Comparison of ENCODE assay signal across 10 cellular contexts in genomic region chr2:7010376-7010775, GRCh38.
DNase-seq lines count a peak whose midpoint lies in the region; ATAC-seq and TF ChIP-seq lines count a peak whose summit lies in the region.
"Had no signal": no experiment of that assay in that cellular context is flagged by ENCODE, and none has a peak within 500 bp of the region (broad histone marks: within the 10 kb centered on the region; RNA-seq: fewer than 3 reads in every experiment).

No MANE protein-coding gene starts in this region.

- no peaks in the 10 kb centered on the region for H3K36me3 Mint-ChIP-seq in H9 (ENCODE audit: insufficient read depth in 1 of 3, low read depth in 3 of 3)
- H3K36me3 Mint-ChIP-seq in brain: peaks cover 10% of the 10 kb centered on the region
- H3K36me3 Mint-ChIP-seq in progenitor cell of endocrine pancreas (ENCODE audit: insufficient read depth): peaks cover 5% of the 10 kb centered on the region

- H3K23me2 ChIP-seq in H9 (ENCODE audit: insufficient read length, low read depth, low read length, poor library complexity, severe bottlenecking): no peaks in the 10 kb centered on the region

- no peak overlapping the region for H3K4me2 ChIP-seq in H9 (ENCODE audit: insufficient read depth, insufficient read length, low read length)

- H4K8ac ChIP-seq in H9 (replicated peaks; ENCODE audit: insufficient read length, low read depth, low read length): no peak overlapping the region

- H3K4me1 Mint-ChIP-seq in H9: peaks cover 7 to 14% of the 10 kb centered on the region in 2 experiments
- H3K4me1 Mint-ChIP-seq in brain: peaks cover 93% of the 10 kb centered on the region
- peaks cover 10% of the 10 kb centered on the region for H3K4me1 Mint-ChIP-seq in progenitor cell of endocrine pancreas (ENCODE audit: low read depth)

- H2BK15ac ChIP-seq in H9 (ENCODE audit: low read depth, low read length): no peak overlapping the region

- no peak overlapping the region for H4K5ac ChIP-seq in H9 (ENCODE audit: insufficient read length, low read depth, low read length)

- no peak overlapping the region for H3K14ac ChIP-seq in H9 (ENCODE audit: insufficient read depth, low read length)

- H3K4me3 Mint-ChIP-seq in H9 (no peak overlapping the region), brain (peak overlapping the region in 1 of 5 experiments; percentile 24), progenitor cell of endocrine pancreas (ENCODE audit: low read depth) (no peak overlapping the region)

- H3K27ac ChIP-seq in H9 (ENCODE audit: insufficient read length, low read depth, low read length): no peak overlapping the region
- H3K27ac ChIP-seq in subcutaneous abdominal adipose tissue (ENCODE audit: low read depth, low read length): peak overlapping the region; percentile 58

- no peaks in the 10 kb centered on the region for H3K79me2 ChIP-seq in H9 (ENCODE audit: insufficient read depth, low read length)

- H2BK20ac ChIP-seq in H9 (ENCODE audit: low read depth, low read length, poor library complexity, severe bottlenecking): no peak overlapping the region

- H3K4me3 ChIP-seq in subcutaneous abdominal adipose tissue (ENCODE audit: low read depth in 1 of 5, low read length in 5 of 5): no peak overlapping the region

- H2BK5ac ChIP-seq in H9 (ENCODE audit: insufficient read length, low read length): no peak overlapping the region

- TF ChIP-seq CTCF in H9 (conservative IDR thresholded peaks at IDR 0.05): no peak
- TF ChIP-seq CTCF in brain (conservative IDR thresholded peaks at IDR 0.05): no peak
- TF ChIP-seq CTCF in progenitor cell of endocrine pancreas (IDR thresholded peaks at IDR 0.05; ENCODE audit: unreplicated experiment): no peak

- H4K91ac ChIP-seq in H9 (ENCODE audit: insufficient read length, low read depth, low read length): no peak overlapping the region

- H2BK120ac ChIP-seq in H9 (ENCODE audit: low read depth, low read length, poor library complexity, severe bottlenecking): no peak overlapping the region

- peaks cover 3% of the 10 kb centered on the region; the same call in 1 of the 2 replicates for H3K4me1 ChIP-seq in H9 (ENCODE audit: insufficient read depth, low read length)
- peaks cover 21 to 79% (median 60%) of the 10 kb centered on the region in 5 donors for H3K4me1 ChIP-seq in subcutaneous abdominal adipose tissue (ENCODE audit: control insufficient read depth in 5 of 5, insufficient read depth in 5 of 5, low read length in 5 of 5)

- no peaks in the 10 kb centered on the region for H4K20me1 ChIP-seq in H9 (ENCODE audit: control insufficient read depth, insufficient read depth, insufficient read length)

- H3K27ac Mint-ChIP-seq in H9 (peak overlapping the region in 2 of 3 experiments; percentile 6 to 65; a peak in 2 of 7 replicates), brain (peak overlapping the region in 4 of 5 experiments; percentile 26 to 89 (median 82)), progenitor cell of endocrine pancreas (no peak overlapping the region)

- H3K9me3 ChIP-seq in H9 (ENCODE audit: control insufficient read depth, low read depth, low read length) (no peaks in the 10 kb centered on the region), subcutaneous abdominal adipose tissue (ENCODE audit: control insufficient read depth in 5 of 5, low read length in 5 of 5) (no peaks in the 10 kb centered on the region)

- H3K79me1 ChIP-seq in H9 (ENCODE audit: insufficient read depth, low read depth, low read length, poor library complexity, severe bottlenecking): no peaks in the 10 kb centered on the region

- no peak overlapping the region for H3K23ac ChIP-seq in H9 (ENCODE audit: insufficient read length, low read depth, low read length)

- H3K9ac ChIP-seq in H9 (ENCODE audit: extremely low read depth, insufficient read length, low read length): no peak overlapping the region
- no peak overlapping the region for H3K9ac ChIP-seq in subcutaneous abdominal adipose tissue (ENCODE audit: low read length in 5 of 5)

- no peak for DNase-seq in H9
- peak; percentile 56 to 73 for DNase-seq in lung microvascular endothelial cell (ENCODE audit: low read depth in 2 of 2)
- no peak for DNase-seq in progenitor cell of endocrine pancreas (ENCODE audit: low spot score, unreplicated experiment)
- DNase-seq in HPDE6-E6E7 (ENCODE audit: extremely low spot score): no peak
- DNase-seq: NCI-H1105 had no signal

- no peak overlapping the region for H3T11ph ChIP-seq in H9 (ENCODE audit: low read length)

- no CpG with 5 or more reads among the region's 8 CpGs for WGBS in H9 (ENCODE audit: extremely low coverage, insufficient read length, low lambda C conversion rate)

- no peaks in the 10 kb centered on the region for H3K27me3 ChIP-seq in H9 (ENCODE audit: insufficient read depth, low read length)
- no peaks in the 10 kb centered on the region for H3K27me3 ChIP-seq in subcutaneous abdominal adipose tissue (ENCODE audit: control insufficient read depth in 5 of 5, insufficient read depth in 4 of 5, low read length in 5 of 5)

- ATAC-seq in GM18909 (IDR thresholded peaks at IDR 0.05; ENCODE audit: poor library complexity, unreplicated experiment) (no peak), HG02981 (IDR thresholded peaks at IDR 0.05; ENCODE audit: unreplicated experiment) (no peak)
- ATAC-seq: left lobe of liver had no signal

- H3K9me3 Mint-ChIP-seq in H9 (no peaks in the 10 kb centered on the region), brain (no peaks in the 10 kb centered on the region), progenitor cell of endocrine pancreas (ENCODE audit: low read depth) (no peaks in the 10 kb centered on the region)

- no peak overlapping the region for H2BK12ac ChIP-seq in H9 (ENCODE audit: insufficient read length, low read depth, low read length)

- H3K27me3 Mint-ChIP-seq in H9 (ENCODE audit: low read depth) (no peaks in the 10 kb centered on the region), brain (no peaks in the 10 kb centered on the region), progenitor cell of endocrine pancreas (no peaks in the 10 kb centered on the region)

- H3K36me3 ChIP-seq in subcutaneous abdominal adipose tissue (ENCODE audit: control insufficient read depth in 5 of 5, insufficient read depth in 5 of 5, low read length in 5 of 5): peaks cover 0 to 2% (median 0%) of the 10 kb centered on the region in 5 donors

- H3K56ac ChIP-seq in H9 (ENCODE audit: insufficient read length, low read depth, low read length): no peak overlapping the region

- H3K18ac ChIP-seq in H9 (ENCODE audit: insufficient read length, low read depth, low read length): no peak overlapping the region

- H2AFZ ChIP-seq in H9 (ENCODE audit: low read length): no peak overlapping the region

- no peak overlapping the region for H2AK5ac ChIP-seq in H9 (ENCODE audit: insufficient read length, low read length)

- H3K4ac ChIP-seq in H9 (ENCODE audit: low read depth, low read length): no peak overlapping the region

Comparison
In these comparisons a context has a peak if more than half of its experiments do, and no peak if none do; other contexts are left out.
1. DNase-seq: peak in lung microvascular endothelial cell (2 of 2); none in H9 (single experiment), progenitor cell of endocrine pancreas (single experiment) and HPDE6-E6E7 (single experiment).